22 cellular contexts compared by ENCODE assay signal in genomic region chrX:150902434-150903109, GRCh38. TPM values are rescaled to one million over a fixed set of nuclear protein-coding genes. Genes with fewer than 3 reads are reported as not detected.
A peak's percentile ranks its signal among the peaks of the same experiment; 100 is the strongest.
DNase-seq lines count a peak whose midpoint lies in the region; ATAC-seq, FAIRE-seq and TF ChIP-seq lines count a peak whose summit lies in the region.
"Had no signal": no experiment of that assay in that cellular context is flagged by ENCODE, and none has a peak within 500 bp of the region (broad histone marks: within the 10 kb centered on the region; RNA-seq: fewer than 3 reads in every experiment).

No MANE protein-coding gene starts in this region.

- H3K27ac ChIP-seq in HepG2 (ENCODE audit: extremely low read length, insufficient read depth, low read length) (no peak overlapping the region), right lobe of liver (no peak overlapping the region), iPS DF 6.9 (ENCODE audit: low read length) (no peak overlapping the region), coronary artery (no peak overlapping the region)
- H3K27ac ChIP-seq: adrenal gland, breast epithelium, spleen, uterus had no signal

- H3K27me3 ChIP-seq in HepG2 (ENCODE audit: control insufficient read depth in 1 of 2, insufficient read depth in 2 of 2, low read length in 2 of 2) = peaks cover 3 to 11% of the 10 kb centered on the region in 2 experiments; a peak in 3 of 5 replicates
- H3K27me3 ChIP-seq in right lobe of liver = no peaks in the 10 kb centered on the region
- H3K27me3 ChIP-seq in iPS DF 6.9 (ENCODE audit: control insufficient read depth, insufficient read depth, low read length) = no peaks in the 10 kb centered on the region
- H3K27me3 ChIP-seq: adrenal gland, spleen, uterus had no signal

- no peak for TF ChIP-seq POLR2A in HepG2 (IDR thresholded peaks at IDR 0.05; ENCODE audit: insufficient read depth in 1 of 2, low read depth in 2 of 2, low read length in 2 of 2)
- no peak for TF ChIP-seq POLR2A in right lobe of liver (IDR thresholded peaks at IDR 0.05)

- H3K36me3 ChIP-seq in HepG2 (replicated peaks in 1 of 2; ENCODE audit: control insufficient read depth in 1 of 2, insufficient read depth in 2 of 2, low read length in 2 of 2) (no peaks in the 10 kb centered on the region), right lobe of liver (no peaks in the 10 kb centered on the region), iPS DF 6.9 (ENCODE audit: control insufficient read depth, insufficient read depth, low read length) (no peaks in the 10 kb centered on the region)
- H3K36me3 ChIP-seq: adrenal gland, breast epithelium, spleen, uterus had no signal

- H3K9ac ChIP-seq in HepG2 (ENCODE audit: insufficient read depth, low read depth, low read length) = no peak overlapping the region

- in situ Hi-C loops in HepG2 (cut with HindIII; ENCODE audit: extremely low pct_ligation_motif_present, low pct_unique_long_range_greater_than_20kb) = no loop called here

- no TSS peak for BruUV-seq in HepG2 (replicated peaks; lab: Mats Ljungman, UMichigan)

- CTCF ChIA-PET in HepG2 (lab: Yijun Ruan, JAX; ENCODE audit: low intra/inter-chr PET ratio, low total read pairs) = no interaction called here

- no peak overlapping the region for H3K4me2 ChIP-seq in HepG2 (ENCODE audit: low read depth, low read length)

- no peak for FAIRE-seq in HepG2 (lab: Jason Lieb, UNC)
- FAIRE-seq: endothelial cell of umbilical vein had no signal

- H2AFZ ChIP-seq in HepG2 (ENCODE audit: low read length) = no peak overlapping the region

- H3K4me1 ChIP-seq in HepG2 (ENCODE audit: insufficient read depth, low read length) = peaks cover 3% of the 10 kb centered on the region; the same call in 1 of the 2 replicates
- H3K4me1 ChIP-seq in right lobe of liver = no peaks in the 10 kb centered on the region
- peaks cover 12% of the 10 kb centered on the region; the same call in 1 of the 2 replicates for H3K4me1 ChIP-seq in iPS DF 6.9 (ENCODE audit: control insufficient read depth, insufficient read depth, low read length)
- H3K4me1 ChIP-seq: breast epithelium, uterus had no signal

- ATAC-seq in HepG2 (no peak), right lobe of liver (no peak)
- ATAC-seq: left lobe of liver had no signal

- H4K20me1 ChIP-seq in HepG2 (ENCODE audit: insufficient read depth, low read length) = no peaks in the 10 kb centered on the region

- WGBS in HepG2 (ENCODE audit: low lambda C conversion rate) = 4% methylated on average over 3 of the region's 7 CpGs
- 25% methylated on average over 6 of the region's 7 CpGs for WGBS in right lobe of liver (ENCODE audit: insufficient coverage, low coverage, low lambda C conversion rate, missing lambda C conversion rate)
- whole genome bisulfite sequencing in iPS DF 6.9 (ENCODE audit: insufficient coverage, insufficient read length) = no CpG with 5 or more reads among the region's 7 CpGs

- no peak for TF ChIP-seq EP300 in HepG2 (IDR thresholded peaks at IDR 0.05; ENCODE audit: low read depth in 2 of 2, low read length in 2 of 2)
- TF ChIP-seq EP300 in HepG2 (CRISPR knock-in tag; IDR thresholded peaks at IDR 0.05; ENCODE audit: borderline replicate concordance) = no peak

- TF ChIP-seq CTCF in HepG2 (CRISPR knock-in tag; IDR thresholded peaks at IDR 0.05) = no peak
- TF ChIP-seq CTCF in right lobe of liver (IDR thresholded peaks at IDR 0.05) = no peak
- TF ChIP-seq CTCF in coronary artery (IDR thresholded peaks at IDR 0.05) = no peak

- intact Hi-C loops in HepG2 (cut with micrococcal nuclease; ENCODE audit: unreplicated experiment) (no loop called here), right lobe of liver (cut with DNase I) (no loop called here)

- H3K9me3 ChIP-seq in HepG2 (ENCODE audit: low read length) (no peaks in the 10 kb centered on the region), right lobe of liver (no peaks in the 10 kb centered on the region), iPS DF 6.9 (ENCODE audit: control insufficient read depth, insufficient read depth, low read length) (no peaks in the 10 kb centered on the region)
- H3K9me3 ChIP-seq: adrenal gland, breast epithelium, spleen, uterus had no signal

- no peak for DNase-seq in HepG2 (ENCODE audit: low spot score)
- no peak for DNase-seq in right lobe of liver
- peak; percentile 10 for DNase-seq in NCI-H748 treated with DMSO at 0.1 percent for 48 hours (lab: John Stamatoyannopoulos, UW)
- DNase-seq in iPS DF 6.9 (ENCODE audit: low read depth, low spot score) = peak; percentile 77
- no peak for DNase-seq in RPMI8226
- DNase-seq in coronary artery (ENCODE audit: low spot score) = no peak
- no peak for DNase-seq in AG08395 (ENCODE audit: low spot score)
- no peak for DNase-seq in AG20443 (ENCODE audit: low spot score)
- DNase-seq: activated CD4-positive, alpha-beta T cell treated with anti-CD3 and anti-CD28 coated beads, Interleukin-2, amount 10 ng/mL, durations not matched to agents 7 days and 5 days; activated CD8-positive, alpha-beta memory T cell treated with anti-CD3 and anti-CD28 coated beads, Interleukin-2, amount 50 U/mL, for 4 hours; activated gamma-delta T cell; adrenal gland; cortex of kidney; NCI-H1105; NCI-H226; SHP77; spleen; T-helper 1 cell; uterus had no signal

- no peaks in the 10 kb centered on the region for H3K79me2 ChIP-seq in HepG2 (ENCODE audit: insufficient read depth, low read length)

- H3K4me3 ChIP-seq in HepG2 (replicated peaks in 1 of 3; ENCODE audit: insufficient read depth in 1 of 3, low read depth in 2 of 3, low read length in 3 of 3) (no peak overlapping the region), right lobe of liver (no peak overlapping the region), iPS DF 6.9 (ENCODE audit: low read length) (no peak overlapping the region), coronary artery (no peak overlapping the region)
- H3K4me3 ChIP-seq: adrenal gland, breast epithelium, spleen, uterus had no signal

- TF ChIP-seq RAD21 in HepG2 (CRISPR knock-in tag; IDR thresholded peaks at IDR 0.05) = no peak

- POLR2A ChIA-PET in HepG2 (lab: Yijun Ruan, JAX) = no interaction called here

TF ChIP-seq in HepG2, 621 proteins besides CTCF, POLR2A, EP300 and RAD21:
- peak; percentile 50 to 71; a peak in 3 of 4 replicates for TF ChIP-seq MAFK (conservative IDR thresholded peaks at IDR 0.05 in 1 of 2, IDR thresholded peaks at IDR 0.05 in 1 of 2; ENCODE audit: low read length in 2 of 2)
- no peak for TF ChIP-seq ZC3H13 (CRISPR knock-in tag; IDR thresholded peaks at IDR 0.05)
- no peak for TF ChIP-seq KMT2B (CRISPR knock-in tag; IDR thresholded peaks at IDR 0.05)
- TF ChIP-seq MAFF (IDR thresholded peaks at IDR 0.05; ENCODE audit: low read depth, low read length) = peak; percentile 69
TF ChIP-seq in HepG2: peak in this region for 2.

RNA-seq across cellular contexts. Expression of gene CD99L2, which starts 4.1 kb away (rescaled TPM):
- 2.8 and 7.6 TPM in 2 replicates for total RNA-seq in HepG2 (2016; rRNA removed; fragmentation: Illumina TruSeq; extraction: Trizol)
- 2.1 and 2.4 TPM in 2 replicates for total RNA-seq in HepG2 (2016; cell fraction: cytosol; rRNA removed; fragmentation: Illumina TruSeq; extraction: Trizol; ENCODE audit: low read depth)
- 2.9 and 7.7 TPM in 2 replicates for total RNA-seq in HepG2 (2016; cell fraction: insoluble cytoplasmic fraction; rRNA removed; fragmentation: Illumina TruSeq; extraction: Trizol)
- 2.6 and 2.7 TPM in 2 replicates for total RNA-seq in HepG2 (2016; cell fraction: membrane; rRNA removed; fragmentation: Illumina TruSeq; extraction: Trizol)
- total RNA-seq in HepG2 (2016; cell fraction: nucleus; rRNA removed; fragmentation: Illumina TruSeq; extraction: Trizol) = 5.6 and 8.7 TPM in 2 replicates
- 6.9 and 8.6 TPM in 2 replicates for polyA plus RNA-seq in HepG2 (2011; rRNA removed)
- polyA plus RNA-seq in HepG2 (2011; cell fraction: cytosol; rRNA removed) = 7.3 and 9.3 TPM in 2 replicates
- 6.2 and 6.5 TPM in 2 replicates for polyA plus RNA-seq in HepG2 (2011; cell fraction: nucleus; rRNA removed)
- 5.7 and 8.9 TPM in 2 replicates for polyA plus RNA-seq in HepG2 (2012)
- 0.74 and 0.75 TPM in 2 replicates for polyA plus RNA-seq in HepG2 (2016; cell fraction: cytosol; fragmentation: Illumina TruSeq; extraction: Trizol; ENCODE audit: low read depth)
- polyA plus RNA-seq in HepG2 (2016; cell fraction: insoluble cytoplasmic fraction; fragmentation: Illumina TruSeq; extraction: Trizol; ENCODE audit: low read depth) = 2.9 and 3.3 TPM in 2 replicates
- polyA plus RNA-seq in HepG2 (2016; cell fraction: membrane; fragmentation: Illumina TruSeq; extraction: Trizol; ENCODE audit: low read depth) = 1.7 and 1.9 TPM in 2 replicates
- polyA plus RNA-seq in HepG2 (2016; cell fraction: nucleus; fragmentation: Illumina TruSeq; extraction: Trizol; ENCODE audit: insufficient read depth, low read depth) = 8.1 and 8.4 TPM in 2 replicates
- 11.3 and 23.7 TPM in 2 replicates for polyA minus RNA-seq in HepG2 (2011; rRNA and poly(A)+ RNA removed; ENCODE audit: low replicate concordance)
- polyA minus RNA-seq in HepG2 (2011; cell fraction: cytosol; rRNA and poly(A)+ RNA removed) = 3.5 and 4.6 TPM in 2 replicates
- polyA minus RNA-seq in HepG2 (2011; cell fraction: nucleus; rRNA and poly(A)+ RNA removed) = 2.8 and 3.7 TPM in 2 replicates
- total RNA-seq in right lobe of liver = 10 to 100 TPM; 25.5 to 53.6 (median 33.0) TPM

Comparison
In these comparisons a context has a peak if more than half of its experiments do, and no peak if none do; other contexts are left out.
1. DNase-seq: peak in NCI-H748 treated with DMSO at 0.1 percent for 48 hours (single experiment) and iPS DF 6.9 (single experiment); none in HepG2 (single experiment), right lobe of liver (0 of 3), RPMI8226 (single experiment), coronary artery (single experiment), AG08395 (single experiment) and AG20443 (single experiment).